In genomic region chr14:103711516-103712431, GRCh38 we compare ENCODE assay signal across 9 cellular contexts. TPM values are rescaled to one million over a fixed set of nuclear protein-coding genes. Genes with fewer than 3 reads are reported as not detected.
DNase-seq lines count a peak whose midpoint lies in the region; ATAC-seq lines count a peak whose summit lies in the region.
"Had no signal": no experiment of that assay in that cellular context is flagged by ENCODE, and none has a peak within 500 bp of the region (broad histone marks: within the 10 kb centered on the region; RNA-seq: fewer than 3 reads in every experiment).

No MANE protein-coding gene starts in this region.

- H3K9me3 ChIP-seq in subcutaneous abdominal adipose tissue (ENCODE audit: control insufficient read depth in 5 of 5, low read length in 5 of 5) = no peaks in the 10 kb centered on the region

- H3K27ac ChIP-seq in angular gyrus (ENCODE audit: low read depth, low read length) (peak overlapping the region; percentile 19), subcutaneous abdominal adipose tissue (ENCODE audit: low read depth, low read length) (no peak overlapping the region)

- H3K4me3 ChIP-seq in subcutaneous abdominal adipose tissue (ENCODE audit: low read depth in 1 of 5, low read length in 5 of 5) = peak overlapping the region in 1 of 5 donors; percentile 20

- intact Hi-C loops in left ventricle myocardium superior (cut with micrococcal nuclease) = no loop called here

- H3K27me3 ChIP-seq in subcutaneous abdominal adipose tissue (ENCODE audit: control insufficient read depth in 5 of 5, insufficient read depth in 4 of 5, low read length in 5 of 5) = no peaks in the 10 kb centered on the region

- H3K4me1 ChIP-seq in subcutaneous abdominal adipose tissue (ENCODE audit: control insufficient read depth in 5 of 5, insufficient read depth in 5 of 5, low read length in 5 of 5) = peaks cover 6 to 47% (median 44%) of the 10 kb centered on the region in 5 donors

- peaks cover 0 to 16% (median 10%) of the 10 kb centered on the region in 5 donors for H3K36me3 ChIP-seq in subcutaneous abdominal adipose tissue (ENCODE audit: control insufficient read depth in 5 of 5, insufficient read depth in 5 of 5, low read length in 5 of 5)

- ATAC-seq in left ventricle myocardium superior = peak; percentile 11

- H3K9ac ChIP-seq in subcutaneous abdominal adipose tissue (ENCODE audit: low read length in 5 of 5) = peak overlapping the region in 3 of 5 donors; percentile 24 to 63 (median 37)

- peak; percentile 48 for DNase-seq in DMS 273 (lab: John Stamatoyannopoulos, UW; ENCODE audit: unreplicated experiment)
- DNase-seq in DMS 273 treated with DMSO at 0.1 percent for 48 hours (lab: John Stamatoyannopoulos, UW) = no peak
- peak; percentile 75 for DNase-seq in left ventricle myocardium superior
- no peak for DNase-seq in OCI-M2 (lab: John Stamatoyannopoulos, UW; ENCODE audit: unreplicated experiment)
- DNase-seq in HCEC 1CT = no peak
- DNase-seq in NCI-H526 treated with DMSO at 0.1 percent for 48 hours (lab: John Stamatoyannopoulos, UW) = no peak
- DNase-seq: NK-92 treated with Interleukin-12 subunit alpha and Interleukin-12 subunit beta, amount 100 ng/mL, for 24 hours had no signal

RNA-seq across cellular contexts. Expression of gene XRCC3, which starts 3.5 kb away (rescaled TPM):
- total RNA-seq in left ventricle myocardium superior = 2.7 TPM

RNA-seq across cellular contexts. Expression of gene ZFYVE21, which starts 3.8 kb away (rescaled TPM):
- total RNA-seq in left ventricle myocardium superior = 53.1 TPM

Comparison
In these comparisons a context has a peak if more than half of its experiments do, and no peak if none do; other contexts are left out.
1. DNase-seq: peak in DMS 273 (single experiment) and left ventricle myocardium superior (single experiment); none in DMS 273 treated with DMSO at 0.1 percent for 48 hours (single experiment), OCI-M2 (single experiment), HCEC 1CT (single experiment) and NCI-H526 treated with DMSO at 0.1 percent for 48 hours (single experiment).